ENCODE assay signal across 1 cellular context in the genomic region with DNA sequence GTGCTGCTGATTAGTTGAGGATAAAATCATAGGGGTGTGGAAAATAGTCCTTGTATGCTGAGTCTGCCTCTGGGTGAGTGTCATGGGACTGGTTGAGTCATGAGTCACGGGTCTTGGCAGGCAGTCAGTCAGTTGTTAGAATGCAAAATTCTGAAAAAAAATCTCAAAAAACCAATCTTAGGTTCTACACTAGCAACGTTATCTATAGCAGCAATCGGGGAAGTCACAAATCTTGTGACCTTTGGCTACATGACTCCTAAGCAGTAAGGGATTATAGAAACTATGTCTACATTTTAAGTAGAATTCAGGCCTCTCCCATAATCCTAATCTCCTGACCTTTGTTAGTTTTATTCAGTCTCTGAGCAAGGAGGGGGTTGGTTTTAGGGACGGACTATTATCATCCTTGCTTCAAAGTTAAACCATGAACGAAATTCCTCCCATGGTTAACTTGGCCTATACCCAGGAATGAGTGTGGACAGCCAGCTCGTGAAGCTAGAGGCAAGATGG.
TF ChIP-seq lines count a peak whose summit lies in the region.

No MANE protein-coding gene starts in this region.

TF ChIP-seq in K562, 482 proteins besides CTCF, POLR2A, EP300 and RAD21 (continued from another document and continues in another):
- TF ChIP-seq PBX2 (CRISPR knock-in tag; IDR thresholded peaks at IDR 0.05; ENCODE audit: low read depth) (no peak), PBX2 (tag; conservative IDR thresholded peaks at IDR 0.05; ENCODE audit: low read depth) (peak; percentile 54; the same call in 1 of the 2 replicates), TFAM (CRISPR knock-in tag; conservative IDR thresholded peaks at IDR 0.05) (no peak), POU5F1 (IDR thresholded peaks at IDR 0.05; ENCODE audit: borderline replicate concordance, low read depth, low read length, partially characterized antibody) (no peak), NFYB (IDR thresholded peaks at IDR 0.05; ENCODE audit: extremely low read depth, insufficient read length) (no peak), HMG20A (CRISPR knock-in tag; conservative IDR thresholded peaks at IDR 0.05) (no peak), BHLHE40 (IDR thresholded peaks at IDR 0.05; ENCODE audit: low read length) (peak; percentile 48; the same call in 1 of the 2 replicates), GTF2B (IDR thresholded peaks at IDR 0.05; ENCODE audit: extremely low read depth, insufficient read length) (no peak), MXD1 (CRISPR knock-in tag; IDR thresholded peaks at IDR 0.05; ENCODE audit: borderline replicate concordance, poor library complexity, severe bottlenecking) (no peak), RBM17 (IDR thresholded peaks at IDR 0.05; ENCODE audit: borderline replicate concordance, low read depth, low read length) (no peak), MECOM (CRISPR knock-in tag; IDR thresholded peaks at IDR 0.05) (no peak), ZNF165 (CRISPR knock-in tag; IDR thresholded peaks at IDR 0.05; ENCODE audit: borderline replicate concordance) (no peak), ZNF274 (IDR thresholded peaks at IDR 0.05; ENCODE audit: borderline replicate concordance, low read depth, low read length) (no peak), ZNF830 (CRISPR knock-in tag; IDR thresholded peaks at IDR 0.05) (no peak), PTTG1 (tag; IDR thresholded peaks at IDR 0.05; ENCODE audit: low read depth) (no peak), ELF4 (CRISPR knock-in tag; IDR thresholded peaks at IDR 0.05) (no peak), ILK (tag; IDR thresholded peaks at IDR 0.05; ENCODE audit: borderline replicate concordance, low read depth) (no peak), ARHGAP35 (IDR thresholded peaks at IDR 0.05; ENCODE audit: partially characterized antibody) (no peak), ZNF444 (CRISPR knock-in tag; IDR thresholded peaks at IDR 0.05) (no peak), NR2C2 (CRISPR knock-in tag; IDR thresholded peaks at IDR 0.05) (no peak), NR2C2 (tag; IDR thresholded peaks at IDR 0.05) (peak; percentile 85), MNT (conservative IDR thresholded peaks at IDR 0.05) (no peak), ARNT (IDR thresholded peaks at IDR 0.05) (no peak), ZSCAN32 (CRISPR knock-in tag; IDR thresholded peaks at IDR 0.05) (peak; percentile 96), BRD4 (IDR thresholded peaks at IDR 0.05) (no peak), TOE1 (IDR thresholded peaks at IDR 0.05; ENCODE audit: borderline replicate concordance) (peak; percentile 58; the same call in 1 of the 2 replicates), TOE1 (CRISPR knock-in tag; IDR thresholded peaks at IDR 0.05; ENCODE audit: borderline replicate concordance, low read depth) (no peak), SETDB1 (IDR thresholded peaks at IDR 0.05; ENCODE audit: low read length) (no peak), SRSF7 (optimal IDR thresholded peaks at IDR 0.05; ENCODE audit: low read depth, low read length) (no peak), TEAD4 (IDR thresholded peaks at IDR 0.05; ENCODE audit: low read length) (no peak), TEAD4 (CRISPR knock-in tag; IDR thresholded peaks at IDR 0.05; ENCODE audit: borderline replicate concordance) (no peak), HBP1 (CRISPR knock-in tag; IDR thresholded peaks at IDR 0.05) (no peak), ATF1 (CRISPR knock-in tag; IDR thresholded peaks at IDR 0.05) (no peak), ATF1 (tag; IDR thresholded peaks at IDR 0.05) (0 out of 2 replicates have a peak, but pooled peaks have one; percentile 10), TEAD1 (CRISPR knock-in tag; IDR thresholded peaks at IDR 0.05) (0 out of 4 replicates have a peak, but pooled peaks of 1 of the 2 experiments have one; percentile 52), ZNF224 (CRISPR knock-in tag; IDR thresholded peaks at IDR 0.05) (no peak), JUNB (CRISPR knock-in tag; conservative IDR thresholded peaks at IDR 0.05) (no peak), IRF1 (CRISPR knock-in tag; IDR thresholded peaks at IDR 0.05; ENCODE audit: borderline replicate concordance) (no peak)
- TF ChIP-seq, protein P1, sequence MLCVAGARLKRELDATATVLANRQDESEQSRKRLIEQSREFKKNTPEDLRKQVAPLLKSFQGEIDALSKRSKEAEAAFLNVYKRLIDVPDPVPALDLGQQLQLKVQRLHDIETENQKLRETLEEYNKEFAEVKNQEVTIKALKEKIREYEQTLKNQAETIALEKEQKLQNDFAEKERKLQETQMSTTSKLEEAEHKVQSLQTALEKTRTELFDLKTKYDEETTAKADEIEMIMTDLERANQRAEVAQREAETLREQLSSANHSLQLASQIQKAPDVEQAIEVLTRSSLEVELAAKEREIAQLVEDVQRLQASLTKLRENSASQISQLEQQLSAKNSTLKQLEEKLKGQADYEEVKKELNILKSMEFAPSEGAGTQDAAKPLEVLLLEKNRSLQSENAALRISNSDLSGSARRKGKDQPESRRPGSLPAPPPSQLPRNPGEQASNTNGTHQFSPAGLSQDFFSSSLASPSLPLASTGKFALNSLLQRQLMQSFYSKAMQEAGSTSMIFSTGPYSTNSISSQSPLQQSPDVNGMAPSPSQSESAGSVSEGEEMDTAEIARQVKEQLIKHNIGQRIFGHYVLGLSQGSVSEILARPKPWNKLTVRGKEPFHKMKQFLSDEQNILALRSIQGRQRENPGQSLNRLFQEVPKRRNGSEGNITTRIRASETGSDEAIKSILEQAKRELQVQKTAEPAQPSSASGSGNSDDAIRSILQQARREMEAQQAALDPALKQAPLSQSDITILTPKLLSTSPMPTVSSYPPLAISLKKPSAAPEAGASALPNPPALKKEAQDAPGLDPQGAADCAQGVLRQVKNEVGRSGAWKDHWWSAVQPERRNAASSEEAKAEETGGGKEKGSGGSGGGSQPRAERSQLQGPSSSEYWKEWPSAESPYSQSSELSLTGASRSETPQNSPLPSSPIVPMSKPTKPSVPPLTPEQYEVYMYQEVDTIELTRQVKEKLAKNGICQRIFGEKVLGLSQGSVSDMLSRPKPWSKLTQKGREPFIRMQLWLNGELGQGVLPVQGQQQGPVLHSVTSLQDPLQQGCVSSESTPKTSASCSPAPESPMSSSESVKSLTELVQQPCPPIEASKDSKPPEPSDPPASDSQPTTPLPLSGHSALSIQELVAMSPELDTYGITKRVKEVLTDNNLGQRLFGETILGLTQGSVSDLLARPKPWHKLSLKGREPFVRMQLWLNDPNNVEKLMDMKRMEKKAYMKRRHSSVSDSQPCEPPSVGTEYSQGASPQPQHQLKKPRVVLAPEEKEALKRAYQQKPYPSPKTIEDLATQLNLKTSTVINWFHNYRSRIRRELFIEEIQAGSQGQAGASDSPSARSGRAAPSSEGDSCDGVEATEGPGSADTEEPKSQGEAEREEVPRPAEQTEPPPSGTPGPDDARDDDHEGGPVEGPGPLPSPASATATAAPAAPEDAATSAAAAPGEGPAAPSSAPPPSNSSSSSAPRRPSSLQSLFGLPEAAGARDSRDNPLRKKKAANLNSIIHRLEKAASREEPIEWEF (CRISPR knock-in tag; IDR thresholded peaks at IDR 0.05) = no peak
- TF ChIP-seq, protein P2, sequence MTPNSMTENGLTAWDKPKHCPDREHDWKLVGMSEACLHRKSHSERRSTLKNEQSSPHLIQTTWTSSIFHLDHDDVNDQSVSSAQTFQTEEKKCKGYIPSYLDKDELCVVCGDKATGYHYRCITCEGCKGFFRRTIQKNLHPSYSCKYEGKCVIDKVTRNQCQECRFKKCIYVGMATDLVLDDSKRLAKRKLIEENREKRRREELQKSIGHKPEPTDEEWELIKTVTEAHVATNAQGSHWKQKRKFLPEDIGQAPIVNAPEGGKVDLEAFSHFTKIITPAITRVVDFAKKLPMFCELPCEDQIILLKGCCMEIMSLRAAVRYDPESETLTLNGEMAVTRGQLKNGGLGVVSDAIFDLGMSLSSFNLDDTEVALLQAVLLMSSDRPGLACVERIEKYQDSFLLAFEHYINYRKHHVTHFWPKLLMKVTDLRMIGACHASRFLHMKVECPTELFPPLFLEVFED (CRISPR knock-in tag; conservative IDR thresholded peaks at IDR 0.05) = no peak
- TF ChIP-seq, protein P3, sequence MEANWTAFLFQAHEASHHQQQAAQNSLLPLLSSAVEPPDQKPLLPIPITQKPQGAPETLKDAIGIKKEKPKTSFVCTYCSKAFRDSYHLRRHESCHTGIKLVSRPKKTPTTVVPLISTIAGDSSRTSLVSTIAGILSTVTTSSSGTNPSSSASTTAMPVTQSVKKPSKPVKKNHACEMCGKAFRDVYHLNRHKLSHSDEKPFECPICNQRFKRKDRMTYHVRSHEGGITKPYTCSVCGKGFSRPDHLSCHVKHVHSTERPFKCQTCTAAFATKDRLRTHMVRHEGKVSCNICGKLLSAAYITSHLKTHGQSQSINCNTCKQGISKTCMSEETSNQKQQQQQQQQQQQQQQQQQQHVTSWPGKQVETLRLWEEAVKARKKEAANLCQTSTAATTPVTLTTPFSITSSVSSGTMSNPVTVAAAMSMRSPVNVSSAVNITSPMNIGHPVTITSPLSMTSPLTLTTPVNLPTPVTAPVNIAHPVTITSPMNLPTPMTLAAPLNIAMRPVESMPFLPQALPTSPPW (CRISPR knock-in tag; IDR thresholded peaks at IDR 0.05) = 0 out of 2 replicates have a peak, but pooled peaks have one; percentile 15
- TF ChIP-seq, protein P4, sequence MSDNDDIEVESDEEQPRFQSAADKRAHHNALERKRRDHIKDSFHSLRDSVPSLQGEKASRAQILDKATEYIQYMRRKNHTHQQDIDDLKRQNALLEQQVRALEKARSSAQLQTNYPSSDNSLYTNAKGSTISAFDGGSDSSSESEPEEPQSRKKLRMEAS (CRISPR knock-in tag; IDR thresholded peaks at IDR 0.05) = no peak
- TF ChIP-seq, protein P5, sequence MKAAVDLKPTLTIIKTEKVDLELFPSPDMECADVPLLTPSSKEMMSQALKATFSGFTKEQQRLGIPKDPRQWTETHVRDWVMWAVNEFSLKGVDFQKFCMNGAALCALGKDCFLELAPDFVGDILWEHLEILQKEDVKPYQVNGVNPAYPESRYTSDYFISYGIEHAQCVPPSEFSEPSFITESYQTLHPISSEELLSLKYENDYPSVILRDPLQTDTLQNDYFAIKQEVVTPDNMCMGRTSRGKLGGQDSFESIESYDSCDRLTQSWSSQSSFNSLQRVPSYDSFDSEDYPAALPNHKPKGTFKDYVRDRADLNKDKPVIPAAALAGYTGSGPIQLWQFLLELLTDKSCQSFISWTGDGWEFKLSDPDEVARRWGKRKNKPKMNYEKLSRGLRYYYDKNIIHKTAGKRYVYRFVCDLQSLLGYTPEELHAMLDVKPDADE (conservative IDR thresholded peaks at IDR 0.05; ENCODE audit: control insufficient read depth, low read depth, low read length) = no peak
